ENCODE assay signal across 8 cellular contexts in the genomic region with DNA sequence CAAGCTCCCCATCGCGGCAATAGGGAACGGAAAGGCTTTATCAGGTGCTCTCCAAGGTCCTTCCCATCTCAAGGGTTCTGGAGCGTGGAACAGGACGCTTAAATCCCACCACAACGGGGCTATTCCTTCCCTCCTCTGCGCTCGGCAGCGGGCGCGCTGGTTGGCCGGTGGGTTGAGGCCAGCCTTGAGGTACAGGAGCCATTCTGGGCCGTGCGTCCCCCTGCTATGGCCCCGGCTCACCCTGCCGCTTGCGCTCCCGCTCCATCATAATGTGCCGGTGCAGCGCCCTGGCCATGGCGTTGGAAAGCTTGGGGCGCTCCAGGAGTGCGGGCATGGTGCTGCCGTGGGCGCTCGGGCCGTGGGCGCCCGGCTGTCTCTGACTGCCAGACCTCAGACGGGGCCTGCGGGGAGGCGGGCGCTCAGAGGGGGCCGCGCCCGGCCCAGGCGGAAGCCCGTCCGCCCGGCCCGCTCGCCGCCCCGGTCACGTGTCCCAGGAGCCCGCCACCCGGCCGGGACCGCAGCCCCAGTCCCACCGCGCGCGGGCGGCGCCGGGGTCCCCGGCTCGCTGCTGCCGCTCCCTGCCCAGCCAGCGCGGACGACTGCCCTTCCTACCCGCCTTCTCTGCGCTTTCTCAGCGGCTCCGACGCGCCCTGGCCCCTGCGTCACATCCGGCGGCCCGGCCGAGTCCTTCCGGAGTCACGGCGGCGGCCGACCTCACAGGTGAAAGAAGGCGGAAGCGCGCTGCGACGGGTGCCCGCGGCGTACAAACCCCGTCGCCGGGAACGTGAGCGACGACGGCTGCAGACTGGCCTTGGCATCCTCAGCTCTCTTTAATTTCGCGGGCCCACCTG. TPM values are rescaled to one million over a fixed set of nuclear protein-coding genes. Genes with fewer than 3 reads are reported as not detected.
DNase-seq lines count a peak whose midpoint lies in the region; ATAC-seq and TF ChIP-seq lines count a peak whose summit lies in the region.

A gene with protein sequence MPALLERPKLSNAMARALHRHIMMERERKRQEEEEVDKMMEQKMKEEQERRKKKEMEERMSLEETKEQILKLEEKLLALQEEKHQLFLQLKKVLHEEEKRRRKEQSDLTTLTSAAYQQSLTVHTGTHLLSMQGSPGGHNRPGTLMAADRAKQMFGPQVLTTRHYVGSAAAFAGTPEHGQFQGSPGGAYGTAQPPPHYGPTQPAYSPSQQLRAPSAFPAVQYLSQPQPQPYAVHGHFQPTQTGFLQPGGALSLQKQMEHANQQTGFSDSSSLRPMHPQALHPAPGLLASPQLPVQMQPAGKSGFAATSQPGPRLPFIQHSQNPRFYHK (minus strand): TSS at position 642 of the 851 bp plus-strand sequence. CDS start 308 bp downstream, at position 334.

- peak within 1 kb of the TSS; percentile 93 for H3K27ac ChIP-seq in HCT116 (ENCODE audit: low read depth, low read length)
- peak within 1 kb of the TSS; percentile 75 to 94 for H3K27ac ChIP-seq in testis

- H3K27ac Mint-ChIP-seq in osteocyte (ENCODE audit: unreplicated experiment) = peak within 1 kb of the TSS; percentile 77

- H3K36me3 Mint-ChIP-seq in osteocyte (ENCODE audit: unreplicated experiment) = peaks cover 42% of the 10 kb centered on the region

- no peaks in the 10 kb centered on the region for H3K9me2 ChIP-seq in HCT116 (ENCODE audit: insufficient read depth)

- BruUV-seq in HCT116 (replicated peaks; lab: Mats Ljungman, UMichigan) = no TSS peak

- TF ChIP-seq RAD21 in HCT116 (IDR thresholded peaks at IDR 0.05; ENCODE audit: low read depth) = no peak

- H3K4me1 ChIP-seq in HCT116 (ENCODE audit: control insufficient read depth in 1 of 2, insufficient read depth in 2 of 2, low read length in 2 of 2) (peaks cover 24 to 51% of the 10 kb centered on the region in 2 experiments), testis (no peaks in the 10 kb centered on the region)

- H3K4me3 ChIP-seq in HCT116 (replicated peaks in 1 of 2; ENCODE audit: low read depth in 1 of 2, low read length in 2 of 2) (peak within 1 kb of the TSS; percentile 81 to 96), testis (peak within 1 kb of the TSS; percentile 84 to 86)

- peaks cover 26% of the 10 kb centered on the region for H4K20me1 ChIP-seq in HCT116 (ENCODE audit: insufficient read depth)

- CTCF ChIA-PET in HCT116 (lab: Charles Lee) = interaction anchor here (0.6 to 2.2 kb wide), 3 partner anchors 10 to 94 kb away, joined by 3 to 7 read pairs (median 5); partner anchors contain the start of gene NEURL4

- H3K9me3 ChIP-seq in HCT116 (ENCODE audit: control insufficient read depth in 1 of 2, insufficient read depth in 1 of 2, low read depth in 1 of 2, low read length in 2 of 2) (no peaks in the 10 kb centered on the region), testis (no peaks in the 10 kb centered on the region)

- TF ChIP-seq POLR2A in HCT116 (IDR thresholded peaks at IDR 0.05; ENCODE audit: borderline replicate concordance, extremely low read depth, insufficient read depth, insufficient read length) = peak; percentile 46
- peak; percentile 6 for TF ChIP-seq POLR2A in testis (IDR thresholded peaks at IDR 0.05)

- DNase-seq in GM04504 (ENCODE audit: low read depth) (peak; percentile 51), HCT116 (ENCODE audit: low read depth, low spot score) (peak; percentile 63), NAMALWA (ENCODE audit: low spot score) (peak; percentile 84), T follicular helper cell (ENCODE audit: low read depth) (peak; percentile 90), head of caudate nucleus (peak; percentile 84 to 98 (median 94)), osteocyte (ENCODE audit: extremely low spot score, unreplicated experiment) (peak; percentile 93), testis (peak; percentile 96)
- peak; percentile 86 for DNase-seq in activated naive CD8-positive, alpha-beta T cell treated with anti-CD3 and anti-CD28 coated beads, Interleukin-2, amount 50 U/mL, for 16 hours (ENCODE audit: low read depth, low spot score)

- peaks cover 31% of the 10 kb centered on the region for H3K4me1 Mint-ChIP-seq in osteocyte (ENCODE audit: unreplicated experiment)

- peak; percentile 77 for ATAC-seq in HCT116

- peak within 1 kb of the TSS; percentile 79 for H3K4me3 Mint-ChIP-seq in osteocyte (ENCODE audit: unreplicated experiment)

- H3K27me3 ChIP-seq in HCT116 (ENCODE audit: insufficient read depth, low read length) = no peaks in the 10 kb centered on the region
- H3K27me3 ChIP-seq in testis = no peaks in the 10 kb centered on the region

- RAD21 ChIA-PET in HCT116 (lab: Charles Lee; ENCODE audit: low non-redundant PET in 1 of 2, low total read pairs in 2 of 2, uncharacterized antibody in 2 of 2, unreplicated experiment in 2 of 2) = no interaction called here

- intact Hi-C loops in HCT116 (cut with micrococcal nuclease) (no loop called here), head of caudate nucleus (cut with DNase I) (no loop called here), testis (cut with DNase I; ENCODE audit: low total_unique reads) (no loop called here)

- peaks cover 48% of the 10 kb centered on the region for H3K79me2 ChIP-seq in HCT116 (ENCODE audit: insufficient read depth, low read length)

- H3K36me3 ChIP-seq in HCT116 (ENCODE audit: control insufficient read depth in 1 of 2, insufficient read depth in 2 of 2, low read length in 2 of 2) = peaks cover 32 to 50% of the 10 kb centered on the region in 2 experiments
- H3K36me3 ChIP-seq in testis (ENCODE audit: low read depth, missing control alignments) = no peaks in the 10 kb centered on the region

- H2AFZ ChIP-seq in HCT116 (ENCODE audit: low read depth, low read length, poor library complexity, severe bottlenecking) = no peak within 1 kb of the TSS

- POLR2A ChIA-PET in HCT116 (lab: Charles Lee) = interaction anchor here (1.2 to 2.3 kb wide), 3 partner anchors 15 to 75 kb away, joined by 3 to 11 read pairs (median 4); partner anchors contain the start of genes GABARAP, NEURL4 and PHF23

- H3K9ac ChIP-seq in HCT116 (ENCODE audit: low read length) = peak within 1 kb of the TSS; percentile 90

- TF ChIP-seq CTCF in HCT116 (IDR thresholded peaks at IDR 0.05 in 2 of 3, conservative IDR thresholded peaks at IDR 0.05 in 1 of 3; ENCODE audit: borderline replicate concordance in 1 of 3, insufficient read depth in 1 of 3, low read depth in 2 of 3, low read length in 2 of 3) (no peak), osteocyte (IDR thresholded peaks at IDR 0.05) (no peak), testis (IDR thresholded peaks at IDR 0.05) (no peak)

- no peaks in the 10 kb centered on the region for H3K27me3 Mint-ChIP-seq in osteocyte (ENCODE audit: unreplicated experiment)

- 0% methylated on average over 6 to 72 of the region's 95 CpGs for WGBS in testis, 2 donors

- peak within 1 kb of the TSS; percentile 96 for H3K4me2 ChIP-seq in HCT116 (ENCODE audit: low read length)

- H3K9me3 Mint-ChIP-seq in osteocyte (ENCODE audit: unreplicated experiment) = no peaks in the 10 kb centered on the region

TF ChIP-seq in HCT116, 20 proteins besides CTCF, POLR2A, EP300 and RAD21 (continues in another document):
- TF ChIP-seq, protein P1, sequence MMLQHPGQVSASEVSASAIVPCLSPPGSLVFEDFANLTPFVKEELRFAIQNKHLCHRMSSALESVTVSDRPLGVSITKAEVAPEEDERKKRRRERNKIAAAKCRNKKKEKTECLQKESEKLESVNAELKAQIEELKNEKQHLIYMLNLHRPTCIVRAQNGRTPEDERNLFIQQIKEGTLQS (IDR thresholded peaks at IDR 0.05) = no peak
- TF ChIP-seq ELF1 (IDR thresholded peaks at IDR 0.05; ENCODE audit: borderline replicate concordance, low read depth) = no peak; the same call in 1 of the 2 replicates
- TF ChIP-seq, protein P2, sequence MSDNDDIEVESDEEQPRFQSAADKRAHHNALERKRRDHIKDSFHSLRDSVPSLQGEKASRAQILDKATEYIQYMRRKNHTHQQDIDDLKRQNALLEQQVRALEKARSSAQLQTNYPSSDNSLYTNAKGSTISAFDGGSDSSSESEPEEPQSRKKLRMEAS (IDR thresholded peaks at IDR 0.05) = peak; percentile 91
- TF ChIP-seq JUND (IDR thresholded peaks at IDR 0.05) = no peak
- peak; percentile 73; the same call in 1 of the 2 replicates for TF ChIP-seq SRF (IDR thresholded peaks at IDR 0.05; ENCODE audit: low read depth)
- TF ChIP-seq EZH2phosphoT487 (IDR thresholded peaks at IDR 0.05; ENCODE audit: borderline replicate concordance) = no peak
- peak; percentile 59 for TF ChIP-seq ZBTB33 (IDR thresholded peaks at IDR 0.05; ENCODE audit: extremely low read depth, insufficient replicate concordance, low read length)
- TF ChIP-seq CBX3 (IDR thresholded peaks at IDR 0.05; ENCODE audit: low read depth) = peak; percentile 73
- TF ChIP-seq TCF7L2 (IDR thresholded peaks at IDR 0.05; ENCODE audit: borderline replicate concordance, extremely low read depth, insufficient read depth, insufficient read length) = peak; percentile 83
- TF ChIP-seq EZH2 (IDR thresholded peaks at IDR 0.05) = no peak
- peak; percentile 88 for TF ChIP-seq SIN3A (IDR thresholded peaks at IDR 0.05; ENCODE audit: low read depth)

RNA-seq across cellular contexts. Expression of the gene that starts here (rescaled TPM):
- total RNA-seq in HCT116 (2021; ENCODE audit: unreplicated experiment) (61.3 TPM), osteocyte (54.9 and 61.9 TPM in 2 replicates), testis (100 to 1,000 TPM; 204 to 239 TPM)
- polyA plus RNA-seq in HCT116 (2012) = 83.5 and 89.3 TPM in 2 replicates
- 219 TPM for polyA plus RNA-seq in testis (ENCODE audit: insufficient read depth, low read depth, low replicate concordance)

Comparison
In these comparisons a context has a peak if more than half of its experiments do, and no peak if none do; other contexts are left out.
1. Peak in every context shown above with its lines: DNase-seq, ATAC-seq, H3K4me3 ChIP-seq and H3K27ac ChIP-seq.